8 cellular contexts compared by ENCODE assay signal in the genomic region with DNA sequence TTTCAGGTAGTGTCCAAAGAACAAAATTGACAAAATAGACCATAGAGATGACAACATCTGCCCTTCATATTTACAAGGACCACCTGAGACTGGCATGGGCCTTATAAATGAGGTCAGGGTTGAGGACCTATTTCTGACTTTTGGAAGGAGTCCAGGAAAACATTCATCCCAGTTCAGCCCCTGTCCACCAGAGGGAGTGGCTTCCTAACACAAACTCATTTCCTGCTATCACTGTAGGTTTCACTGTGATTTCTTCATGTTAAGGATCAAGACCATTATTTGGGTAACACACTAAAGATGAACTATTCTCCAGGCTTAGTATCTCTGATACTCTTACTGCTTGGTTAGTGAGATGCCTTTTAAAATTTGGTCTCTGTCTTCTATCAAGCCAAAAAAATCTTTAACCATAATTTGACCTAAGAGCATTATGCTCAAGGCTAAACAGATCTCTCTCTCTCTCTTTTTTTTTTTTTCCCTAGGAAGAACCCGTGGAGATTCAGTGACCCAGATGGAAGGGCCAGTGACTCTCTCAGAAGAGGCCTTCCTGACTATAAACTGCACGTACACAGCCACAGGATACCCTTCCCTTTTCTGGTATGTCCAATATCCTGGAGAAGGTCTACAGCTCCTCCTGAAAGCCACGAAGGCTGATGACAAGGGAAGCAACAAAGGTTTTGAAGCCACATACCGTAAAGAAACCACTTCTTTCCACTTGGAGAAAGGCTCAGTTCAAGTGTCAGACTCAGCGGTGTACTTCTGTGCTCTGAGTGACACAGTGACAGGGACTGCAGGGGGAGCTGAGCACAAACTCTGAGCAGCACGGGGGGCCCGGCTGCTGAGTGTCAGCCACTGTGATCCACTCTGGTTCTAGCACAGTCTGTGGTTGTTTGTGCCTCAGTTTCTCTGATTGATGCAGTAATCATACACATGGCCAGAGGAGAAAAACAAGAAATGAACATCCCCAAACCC.
DNase-seq lines count a peak whose midpoint lies in the region; ATAC-seq, FAIRE-seq and TF ChIP-seq lines count a peak whose summit lies in the region.

No MANE protein-coding gene starts in this region.

- FAIRE-seq in astrocyte (lab: Jason Lieb, UNC): no peak

- no peaks in the 10 kb centered on the region for H3K9me3 Mint-ChIP-seq in activated CD8-positive, alpha-beta memory T cell treated with anti-CD3 and anti-CD28 coated beads, Interleukin-2, amount 10 ng/mL, durations not matched to agents 7 days and 5 days (ENCODE audit: low read depth)
- H3K9me3 Mint-ChIP-seq in astrocyte (ENCODE audit: unreplicated experiment): peaks cover 2% of the 10 kb centered on the region

- H3K27me3 ChIP-seq in astrocyte (ENCODE audit: insufficient read depth, low read length): no peaks in the 10 kb centered on the region

- no peaks in the 10 kb centered on the region for H3K36me3 Mint-ChIP-seq in activated CD8-positive, alpha-beta memory T cell treated with anti-CD3 and anti-CD28 coated beads, Interleukin-2, amount 10 ng/mL, durations not matched to agents 7 days and 5 days
- no peaks in the 10 kb centered on the region for H3K36me3 Mint-ChIP-seq in astrocyte (ENCODE audit: low read depth, unreplicated experiment)

- H3K27ac Mint-ChIP-seq in activated CD8-positive, alpha-beta memory T cell treated with anti-CD3 and anti-CD28 coated beads, Interleukin-2, amount 10 ng/mL, durations not matched to agents 7 days and 5 days: peak overlapping the region; percentile 73
- no peak overlapping the region for H3K27ac Mint-ChIP-seq in astrocyte (ENCODE audit: unreplicated experiment)

- H3K27ac ChIP-seq in OCI-LY7 (ENCODE audit: low read depth, low read length, poor library complexity, severe bottlenecking) (no peak overlapping the region), astrocyte (ENCODE audit: low read depth, low read length) (no peak overlapping the region)

- H4K20me1 ChIP-seq in OCI-LY7 (ENCODE audit: insufficient read depth, low read length) (no peaks in the 10 kb centered on the region), astrocyte (ENCODE audit: insufficient read depth, low read length) (no peaks in the 10 kb centered on the region)

- H3K4me3 ChIP-seq in OCI-LY7 (ENCODE audit: low read depth, low read length, poor library complexity, severe bottlenecking): no peak overlapping the region
- H3K4me3 ChIP-seq in astrocyte (ENCODE audit: insufficient read depth, low read depth, low read length): no peak overlapping the region

- intact Hi-C loops in OCI-LY7 (cut with micrococcal nuclease; ENCODE audit: unreplicated experiment): no loop called here

- H3K4me2 ChIP-seq in OCI-LY7 (ENCODE audit: low read length): no peak overlapping the region
- H3K4me2 ChIP-seq in astrocyte (ENCODE audit: low read length): no peak overlapping the region

- TF ChIP-seq CTCF in OCI-LY7 (conservative IDR thresholded peaks at IDR 0.05; ENCODE audit: low read length) (peak; percentile 76), astrocyte (IDR thresholded peaks at IDR 0.05; ENCODE audit: insufficient read depth, low read depth, low read length) (peak; percentile 25)

- H3K4me1 Mint-ChIP-seq in activated CD8-positive, alpha-beta memory T cell treated with anti-CD3 and anti-CD28 coated beads, Interleukin-2, amount 10 ng/mL, durations not matched to agents 7 days and 5 days: peaks cover 18% of the 10 kb centered on the region
- H3K4me1 Mint-ChIP-seq in astrocyte (ENCODE audit: low read depth, unreplicated experiment): peaks cover 4% of the 10 kb centered on the region

- no peak overlapping the region for H3K9ac ChIP-seq in astrocyte (ENCODE audit: low read length)

- no peaks in the 10 kb centered on the region; the same call in 1 of the 2 replicates for H3K9me2 ChIP-seq in OCI-LY7 (ENCODE audit: insufficient read depth, low read length)

- peak; percentile 48 for DNase-seq in activated CD8-positive, alpha-beta memory T cell treated with anti-CD3 and anti-CD28 coated beads, Interleukin-2, amount 10 ng/mL, durations not matched to agents 7 days and 5 days
- DNase-seq in activated CD8-positive, alpha-beta memory T cell treated with anti-CD3 and anti-CD28 coated beads for 24 hours: no peak
- DNase-seq in OCI-LY7 (ENCODE audit: low spot score): peak; percentile 52
- no peak for DNase-seq in astrocyte (ENCODE audit: low read depth)
- DNase-seq in medulla oblongata (ENCODE audit: extremely low spot score): peak; percentile 9
- no peak for DNase-seq in NCI-H2107 treated with DMSO at 0.1 percent for 48 hours (lab: John Stamatoyannopoulos, UW; ENCODE audit: unreplicated experiment)
- DNase-seq in AG20443 (ENCODE audit: low spot score): no peak

- H3K4me3 Mint-ChIP-seq in activated CD8-positive, alpha-beta memory T cell treated with anti-CD3 and anti-CD28 coated beads, Interleukin-2, amount 10 ng/mL, durations not matched to agents 7 days and 5 days: peak overlapping the region; percentile 66
- H3K4me3 Mint-ChIP-seq in astrocyte (ENCODE audit: unreplicated experiment): no peak overlapping the region

- H3K36me3 ChIP-seq in OCI-LY7 (ENCODE audit: insufficient read depth, low read length): no peaks in the 10 kb centered on the region
- no peaks in the 10 kb centered on the region for H3K36me3 ChIP-seq in astrocyte (ENCODE audit: insufficient read depth, low read length)

- POLR2A ChIA-PET in OCI-LY7 (lab: Charles Lee): interaction anchor here (0.9 kb wide), 1 partner anchor 10 kb away, joined by 4 read pairs; no protein-coding TSS in a partner anchor

- peaks cover 14% of the 10 kb centered on the region for H3K27me3 Mint-ChIP-seq in activated CD8-positive, alpha-beta memory T cell treated with anti-CD3 and anti-CD28 coated beads, Interleukin-2, amount 10 ng/mL, durations not matched to agents 7 days and 5 days
- peaks cover 2% of the 10 kb centered on the region for H3K27me3 Mint-ChIP-seq in astrocyte (ENCODE audit: low read depth, unreplicated experiment)

- H2AFZ ChIP-seq in OCI-LY7 (ENCODE audit: low read length) (peak overlapping the region; percentile 52; the same call in 1 of the 2 replicates), astrocyte (ENCODE audit: low read depth, low read length) (no peak overlapping the region)

- CTCF ChIA-PET in activated CD8-positive, alpha-beta memory T cell treated with anti-CD3 and anti-CD28 coated beads, Interleukin-2, amount 10 ng/mL, durations not matched to agents 7 days and 5 days (lab: Charles Lee): interaction anchor here (1.3 kb wide), 1 partner anchor 27 kb away, joined by 4 read pairs; no protein-coding TSS in a partner anchor
- CTCF ChIA-PET in OCI-LY7 (lab: Charles Lee; ENCODE audit: unreplicated experiment): interaction anchor here (0.6 to 0.7 kb wide), 2 partner anchors 20 to 37 kb away, joined by 3 read pairs; no protein-coding TSS in a partner anchor

- H3K4me1 ChIP-seq in OCI-LY7 (ENCODE audit: insufficient read depth, low read length, poor library complexity, severe bottlenecking): peaks cover 12% of the 10 kb centered on the region
- no peaks in the 10 kb centered on the region for H3K4me1 ChIP-seq in astrocyte (ENCODE audit: insufficient read depth, low read length)

- H3K9me3 ChIP-seq in OCI-LY7 (ENCODE audit: low read length): no peaks in the 10 kb centered on the region
- H3K9me3 ChIP-seq in astrocyte (ENCODE audit: insufficient read depth, low read depth, low read length): no peaks in the 10 kb centered on the region

- H3K79me2 ChIP-seq in OCI-LY7 (ENCODE audit: insufficient read depth, low read depth, low read length): no peaks in the 10 kb centered on the region
- no peaks in the 10 kb centered on the region for H3K79me2 ChIP-seq in astrocyte (ENCODE audit: insufficient read depth, low read length)

- no TSS peak for BruUV-seq in OCI-LY7 (replicated peaks; lab: Mats Ljungman, UMichigan)

- peak; percentile 73 for ATAC-seq in activated CD8-positive, alpha-beta memory T cell treated with anti-CD3 and anti-CD28 coated beads, Interleukin-2, amount 10 ng/mL, durations not matched to agents 7 days and 5 days
- no peak for ATAC-seq in HG03571 (IDR thresholded peaks at IDR 0.05; ENCODE audit: unreplicated experiment)

Comparison
In these comparisons a context has a peak if more than half of its experiments do, and no peak if none do; other contexts are left out.
1. DNase-seq: peak in activated CD8-positive, alpha-beta memory T cell treated with anti-CD3 and anti-CD28 coated beads, Interleukin-2, amount 10 ng/mL, durations not matched to agents 7 days and 5 days (single experiment), OCI-LY7 (single experiment) and medulla oblongata (single experiment); none in activated CD8-positive, alpha-beta memory T cell treated with anti-CD3 and anti-CD28 coated beads for 24 hours (single experiment), astrocyte (single experiment), NCI-H2107 treated with DMSO at 0.1 percent for 48 hours (single experiment) and AG20443 (single experiment).